20 cellular contexts compared by ENCODE assay signal in genomic region chr12:105175397-105175990, GRCh38.
"Had no signal": no experiment of that assay in that cellular context is flagged by ENCODE, and none has a peak within 500 bp of the region (broad histone marks: within the 10 kb centered on the region; RNA-seq: fewer than 3 reads in every experiment).

No MANE protein-coding gene starts in this region.

- H3K27ac ChIP-seq: body of pancreas, esophagus squamous epithelium, left ventricle myocardium inferior, right atrium auricular region, tibial nerve, vagina, WERI-Rb-1 had no signal

- H3K27me3 ChIP-seq: body of pancreas, esophagus squamous epithelium, right atrium auricular region, tibial nerve, vagina had no signal

- H3K9me3 ChIP-seq: body of pancreas, vagina had no signal

- H3K4me3 ChIP-seq: body of pancreas, esophagus squamous epithelium, left ventricle myocardium inferior, right atrium auricular region, tibial nerve, vagina had no signal

- H3K4me1 ChIP-seq: body of pancreas, esophagus squamous epithelium, left ventricle myocardium inferior, right atrium auricular region, tibial nerve, vagina had no signal

- DNase-seq: activated CD8-positive, alpha-beta T cell treated with anti-CD3 and anti-CD28 coated beads, Interleukin-2, amount 10 ng/mL, durations not matched to agents 7 days and 5 days; activated naive CD4-positive, alpha-beta T cell treated with anti-CD3 and anti-CD28 coated beads, Interleukin-2, amount 10 ng/mL, durations not matched to agents 7 days and 5 days; amniotic stem cell; body of pancreas; central memory CD4-positive, alpha-beta T cell; cortex of kidney; effector CD4-positive, alpha-beta T cell; esophagus squamous epithelium; left ventricle myocardium inferior; natural killer cell; posterior cingulate gyrus; stimulated activated CD4-positive, alpha-beta T cell treated with anti-CD3 and anti-CD28 coated beads, Interleukin-4, amount 100 ng/mL, for 1 hour; stimulated activated naive B cell treated with anti-CD40 and anti-IgM and Interleukin-4, amounts not matched to agents 10 μg/mL and 1 μg/mL and 100 μg/mL, for 72 hours; substantia nigra; T-cell; T1000; WERI-Rb-1 had no signal

- ATAC-seq: activated CD8-positive, alpha-beta T cell treated with anti-CD3 and anti-CD28 coated beads, Interleukin-2, amount 10 ng/mL, durations not matched to agents 7 days and 5 days; body of pancreas; natural killer cell; stimulated activated naive B cell treated with anti-CD40 and anti-IgM and Interleukin-4, amounts not matched to agents 10 μg/mL and 1 μg/mL and 100 μg/mL, for 72 hours; T-cell had no signal
